1 cellular context compared by ENCODE assay signal in genomic region chr9:90802534-90802933, GRCh38.
TF ChIP-seq lines count a peak whose summit lies in the region.

No MANE protein-coding gene starts in this region.

TF ChIP-seq in HepG2, 621 proteins besides CTCF, POLR2A, EP300 and RAD21 (continued from another document):
- TF ChIP-seq ZNF639 (CRISPR knock-in tag; conservative IDR thresholded peaks at IDR 0.05) = no peak
- TF ChIP-seq GMEB1 (CRISPR knock-in tag; IDR thresholded peaks at IDR 0.05; ENCODE audit: borderline replicate concordance) = no peak
- TF ChIP-seq SOX5 (CRISPR knock-in tag; IDR thresholded peaks at IDR 0.05; ENCODE audit: borderline replicate concordance) = no peak
- TF ChIP-seq ZNF281 (CRISPR knock-in tag; IDR thresholded peaks at IDR 0.05; ENCODE audit: borderline replicate concordance) = no peak
- no peak for TF ChIP-seq FOXO4 (CRISPR knock-in tag; conservative IDR thresholded peaks at IDR 0.05)
- TF ChIP-seq HOXA7 (CRISPR knock-in tag; IDR thresholded peaks at IDR 0.05) = no peak
- no peak for TF ChIP-seq ZNF382 (CRISPR knock-in tag; IDR thresholded peaks at IDR 0.05; ENCODE audit: borderline replicate concordance)
- TF ChIP-seq EEA1 (CRISPR knock-in tag; IDR thresholded peaks at IDR 0.05; ENCODE audit: borderline replicate concordance) = no peak
- no peak for TF ChIP-seq RFX5 (IDR thresholded peaks at IDR 0.05; ENCODE audit: low read depth, low read length)
- no peak for TF ChIP-seq CEBPZ (IDR thresholded peaks at IDR 0.05; ENCODE audit: low read length)
- no peak for TF ChIP-seq ZC3H13 (CRISPR knock-in tag; IDR thresholded peaks at IDR 0.05)
- no peak for TF ChIP-seq TIGD3 (CRISPR knock-in tag; IDR thresholded peaks at IDR 0.05; ENCODE audit: borderline replicate concordance)
